1 cellular context compared by ENCODE assay signal in the genomic region with DNA sequence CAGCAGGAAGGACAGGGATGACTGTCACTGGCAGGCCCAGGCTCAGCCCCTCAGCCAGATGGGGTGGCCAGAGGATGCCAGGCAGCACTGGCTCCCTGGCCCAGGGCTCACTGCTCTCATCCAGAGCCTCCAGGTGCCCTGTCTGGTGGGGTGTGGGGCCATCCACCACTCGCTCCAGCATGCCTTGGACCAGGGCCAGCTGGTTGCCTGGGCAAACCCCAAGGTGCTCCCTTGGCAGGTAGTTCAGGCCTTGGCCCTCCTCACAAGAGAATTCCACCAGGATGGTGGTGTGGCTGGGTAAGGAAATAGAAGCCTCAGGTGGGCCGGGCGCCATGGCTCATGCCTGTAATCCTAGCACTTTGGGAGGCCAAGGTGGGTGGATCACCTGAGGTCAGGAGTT.
TF ChIP-seq lines count a peak whose summit lies in the region.

No MANE protein-coding gene starts in this region.

TF ChIP-seq in IMR-90, 13 proteins besides CTCF, POLR2A, EP300 and RAD21 (continued from another document):
- TF ChIP-seq MAZ (IDR thresholded peaks at IDR 0.05; ENCODE audit: borderline replicate concordance, low read depth, low read length) (no peak), RCOR1 (IDR thresholded peaks at IDR 0.05; ENCODE audit: insufficient replicate concordance, low read length) (no peak), NFE2L2 (IDR thresholded peaks at IDR 0.05; ENCODE audit: low read depth, low read length) (no peak), MXI1 (IDR thresholded peaks at IDR 0.05; ENCODE audit: borderline replicate concordance, low read depth, low read length) (no peak), SMC3 (IDR thresholded peaks at IDR 0.05; ENCODE audit: low read depth, low read length) (no peak), CHD1 (IDR thresholded peaks at IDR 0.05; ENCODE audit: low read depth, low read length) (no peak), FOS (IDR thresholded peaks at IDR 0.05; ENCODE audit: low read depth, low read length) (no peak), RFX5 (IDR thresholded peaks at IDR 0.05; ENCODE audit: low read depth, low read length) (no peak), MAFK (IDR thresholded peaks at IDR 0.05; ENCODE audit: low read depth, low read length) (no peak), CEBPB (IDR thresholded peaks at IDR 0.05; ENCODE audit: low read depth, low read length) (no peak)
- TF ChIP-seq, protein P1, sequence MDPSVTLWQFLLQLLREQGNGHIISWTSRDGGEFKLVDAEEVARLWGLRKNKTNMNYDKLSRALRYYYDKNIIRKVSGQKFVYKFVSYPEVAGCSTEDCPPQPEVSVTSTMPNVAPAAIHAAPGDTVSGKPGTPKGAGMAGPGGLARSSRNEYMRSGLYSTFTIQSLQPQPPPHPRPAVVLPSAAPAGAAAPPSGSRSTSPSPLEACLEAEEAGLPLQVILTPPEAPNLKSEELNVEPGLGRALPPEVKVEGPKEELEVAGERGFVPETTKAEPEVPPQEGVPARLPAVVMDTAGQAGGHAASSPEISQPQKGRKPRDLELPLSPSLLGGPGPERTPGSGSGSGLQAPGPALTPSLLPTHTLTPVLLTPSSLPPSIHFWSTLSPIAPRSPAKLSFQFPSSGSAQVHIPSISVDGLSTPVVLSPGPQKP (IDR thresholded peaks at IDR 0.05; ENCODE audit: borderline replicate concordance, low read depth, low read length) = no peak
- TF ChIP-seq, protein P2, sequence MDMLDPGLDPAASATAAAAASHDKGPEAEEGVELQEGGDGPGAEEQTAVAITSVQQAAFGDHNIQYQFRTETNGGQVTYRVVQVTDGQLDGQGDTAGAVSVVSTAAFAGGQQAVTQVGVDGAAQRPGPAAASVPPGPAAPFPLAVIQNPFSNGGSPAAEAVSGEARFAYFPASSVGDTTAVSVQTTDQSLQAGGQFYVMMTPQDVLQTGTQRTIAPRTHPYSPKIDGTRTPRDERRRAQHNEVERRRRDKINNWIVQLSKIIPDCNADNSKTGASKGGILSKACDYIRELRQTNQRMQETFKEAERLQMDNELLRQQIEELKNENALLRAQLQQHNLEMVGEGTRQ (IDR thresholded peaks at IDR 0.05; ENCODE audit: low read depth, low read length) = no peak
